ENCODE assay signal across 1 cellular context in genomic region chr20:62677678-62678077, GRCh38.
TF ChIP-seq lines count a peak whose summit lies in the region.

No MANE protein-coding gene starts in this region.

TF ChIP-seq in HepG2, 621 proteins besides CTCF, POLR2A, EP300 and RAD21:
- no peak for TF ChIP-seq TCF7 (IDR thresholded peaks at IDR 0.05; ENCODE audit: low read depth)
- TF ChIP-seq ZNF383 (CRISPR knock-in tag; IDR thresholded peaks at IDR 0.05; ENCODE audit: borderline replicate concordance), result no peak
- TF ChIP-seq ZNF768 (CRISPR knock-in tag; IDR thresholded peaks at IDR 0.05), result peak; percentile 12; the same call in 1 of the 2 replicates
- no peak for TF ChIP-seq SIN3A (IDR thresholded peaks at IDR 0.05; ENCODE audit: borderline replicate concordance, low read depth, low read length)
